ENCODE assay signal across 1 cellular context in the genomic region with DNA sequence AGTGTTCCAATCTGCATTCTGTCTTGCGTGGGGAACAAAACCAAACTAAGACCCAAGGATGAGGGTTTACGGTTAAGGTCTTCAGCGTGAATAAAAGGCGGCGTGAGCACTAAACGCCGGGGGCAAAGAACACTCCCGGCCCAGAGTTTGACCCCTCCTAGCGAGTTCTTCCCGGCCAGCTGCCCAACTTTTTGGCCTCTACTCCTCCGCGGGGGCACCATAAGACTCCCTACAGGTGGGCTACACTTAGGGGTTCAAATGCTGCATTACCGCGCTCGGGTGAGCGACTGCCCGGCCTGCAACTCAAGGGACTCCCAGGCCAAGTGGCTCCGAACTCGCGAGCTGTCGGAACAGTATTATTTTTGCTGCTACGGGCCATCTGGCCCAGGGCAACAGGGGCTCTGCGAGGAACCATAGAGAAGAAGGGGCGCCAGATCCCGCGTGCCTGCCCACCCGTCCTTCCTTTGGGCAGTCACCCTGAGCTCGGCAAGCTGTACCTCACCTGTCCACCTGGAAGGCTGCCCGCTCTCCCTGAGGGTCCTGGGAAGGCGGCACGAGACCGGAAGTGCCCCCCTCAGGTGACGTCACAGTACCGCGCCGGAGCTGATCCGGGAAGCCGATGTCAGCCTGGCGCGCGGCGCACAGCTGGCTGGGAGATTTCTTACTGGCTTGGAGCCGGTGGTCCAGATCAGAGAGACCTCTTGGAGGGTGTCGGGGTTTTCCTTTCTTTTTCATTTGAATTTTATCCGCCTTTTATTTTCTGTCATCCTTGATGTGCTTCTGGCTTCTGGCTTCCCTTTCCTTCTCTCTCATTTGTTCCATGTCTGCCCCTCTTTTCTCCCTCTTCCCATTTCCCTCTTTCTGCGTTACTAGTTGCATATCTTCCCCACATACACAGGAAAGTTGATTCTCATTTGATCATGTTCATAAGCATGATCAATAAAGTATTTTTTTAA.
TF ChIP-seq lines count a peak whose summit lies in the region.

A gene (minus strand): TSS at position 567 of the 956 bp plus-strand sequence. CDS start 21,638 bp downstream, outside the sequence.

TF ChIP-seq in HCT116, 20 proteins besides CTCF, POLR2A, EP300 and RAD21 (continued from another document):
- TF ChIP-seq, protein P1, sequence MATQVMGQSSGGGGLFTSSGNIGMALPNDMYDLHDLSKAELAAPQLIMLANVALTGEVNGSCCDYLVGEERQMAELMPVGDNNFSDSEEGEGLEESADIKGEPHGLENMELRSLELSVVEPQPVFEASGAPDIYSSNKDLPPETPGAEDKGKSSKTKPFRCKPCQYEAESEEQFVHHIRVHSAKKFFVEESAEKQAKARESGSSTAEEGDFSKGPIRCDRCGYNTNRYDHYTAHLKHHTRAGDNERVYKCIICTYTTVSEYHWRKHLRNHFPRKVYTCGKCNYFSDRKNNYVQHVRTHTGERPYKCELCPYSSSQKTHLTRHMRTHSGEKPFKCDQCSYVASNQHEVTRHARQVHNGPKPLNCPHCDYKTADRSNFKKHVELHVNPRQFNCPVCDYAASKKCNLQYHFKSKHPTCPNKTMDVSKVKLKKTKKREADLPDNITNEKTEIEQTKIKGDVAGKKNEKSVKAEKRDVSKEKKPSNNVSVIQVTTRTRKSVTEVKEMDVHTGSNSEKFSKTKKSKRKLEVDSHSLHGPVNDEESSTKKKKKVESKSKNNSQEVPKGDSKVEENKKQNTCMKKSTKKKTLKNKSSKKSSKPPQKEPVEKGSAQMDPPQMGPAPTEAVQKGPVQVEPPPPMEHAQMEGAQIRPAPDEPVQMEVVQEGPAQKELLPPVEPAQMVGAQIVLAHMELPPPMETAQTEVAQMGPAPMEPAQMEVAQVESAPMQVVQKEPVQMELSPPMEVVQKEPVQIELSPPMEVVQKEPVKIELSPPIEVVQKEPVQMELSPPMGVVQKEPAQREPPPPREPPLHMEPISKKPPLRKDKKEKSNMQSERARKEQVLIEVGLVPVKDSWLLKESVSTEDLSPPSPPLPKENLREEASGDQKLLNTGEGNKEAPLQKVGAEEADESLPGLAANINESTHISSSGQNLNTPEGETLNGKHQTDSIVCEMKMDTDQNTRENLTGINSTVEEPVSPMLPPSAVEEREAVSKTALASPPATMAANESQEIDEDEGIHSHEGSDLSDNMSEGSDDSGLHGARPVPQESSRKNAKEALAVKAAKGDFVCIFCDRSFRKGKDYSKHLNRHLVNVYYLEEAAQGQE (IDR thresholded peaks at IDR 0.05; ENCODE audit: low read depth), result no peak
- TF ChIP-seq CBX3 (IDR thresholded peaks at IDR 0.05; ENCODE audit: low read depth) (peak; percentile 94; the same call in 1 of the 2 replicates), FOSL1 (IDR thresholded peaks at IDR 0.05; ENCODE audit: low read depth) (no peak), EGR1 (IDR thresholded peaks at IDR 0.05; ENCODE audit: low read depth) (no peak), TCF7L2 (IDR thresholded peaks at IDR 0.05; ENCODE audit: borderline replicate concordance, extremely low read depth, insufficient read depth, insufficient read length) (peak; percentile 41), SP1 (IDR thresholded peaks at IDR 0.05; ENCODE audit: low read depth) (peak; percentile 65; the same call in 1 of the 2 replicates), JUND (IDR thresholded peaks at IDR 0.05) (no peak), YY1 (IDR thresholded peaks at IDR 0.05; ENCODE audit: extremely low read depth, insufficient replicate concordance, low read depth, low read length) (no peak), ZFX (IDR thresholded peaks at IDR 0.05) (peak; percentile 93), EZH2 (IDR thresholded peaks at IDR 0.05) (no peak), EZH2phosphoT487 (IDR thresholded peaks at IDR 0.05; ENCODE audit: borderline replicate concordance) (no peak), ZNF274 (IDR thresholded peaks at IDR 0.05; ENCODE audit: low read depth, low read length) (no peak), ELF1 (IDR thresholded peaks at IDR 0.05; ENCODE audit: borderline replicate concordance, low read depth) (peak; percentile 92), SIN3A (IDR thresholded peaks at IDR 0.05; ENCODE audit: low read depth) (peak; percentile 87)
- TF ChIP-seq, protein P2, sequence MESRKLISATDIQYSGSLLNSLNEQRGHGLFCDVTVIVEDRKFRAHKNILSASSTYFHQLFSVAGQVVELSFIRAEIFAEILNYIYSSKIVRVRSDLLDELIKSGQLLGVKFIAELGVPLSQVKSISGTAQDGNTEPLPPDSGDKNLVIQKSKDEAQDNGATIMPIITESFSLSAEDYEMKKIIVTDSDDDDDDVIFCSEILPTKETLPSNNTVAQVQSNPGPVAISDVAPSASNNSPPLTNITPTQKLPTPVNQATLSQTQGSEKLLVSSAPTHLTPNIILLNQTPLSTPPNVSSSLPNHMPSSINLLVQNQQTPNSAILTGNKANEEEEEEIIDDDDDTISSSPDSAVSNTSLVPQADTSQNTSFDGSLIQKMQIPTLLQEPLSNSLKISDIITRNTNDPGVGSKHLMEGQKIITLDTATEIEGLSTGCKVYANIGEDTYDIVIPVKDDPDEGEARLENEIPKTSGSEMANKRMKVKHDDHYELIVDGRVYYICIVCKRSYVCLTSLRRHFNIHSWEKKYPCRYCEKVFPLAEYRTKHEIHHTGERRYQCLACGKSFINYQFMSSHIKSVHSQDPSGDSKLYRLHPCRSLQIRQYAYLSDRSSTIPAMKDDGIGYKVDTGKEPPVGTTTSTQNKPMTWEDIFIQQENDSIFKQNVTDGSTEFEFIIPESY (IDR thresholded peaks at IDR 0.05; ENCODE audit: extremely low read depth, insufficient replicate concordance, low read length), result peak; percentile 32
- TF ChIP-seq, protein P3, sequence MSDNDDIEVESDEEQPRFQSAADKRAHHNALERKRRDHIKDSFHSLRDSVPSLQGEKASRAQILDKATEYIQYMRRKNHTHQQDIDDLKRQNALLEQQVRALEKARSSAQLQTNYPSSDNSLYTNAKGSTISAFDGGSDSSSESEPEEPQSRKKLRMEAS (IDR thresholded peaks at IDR 0.05), result peak; percentile 94
- TF ChIP-seq, protein P4, sequence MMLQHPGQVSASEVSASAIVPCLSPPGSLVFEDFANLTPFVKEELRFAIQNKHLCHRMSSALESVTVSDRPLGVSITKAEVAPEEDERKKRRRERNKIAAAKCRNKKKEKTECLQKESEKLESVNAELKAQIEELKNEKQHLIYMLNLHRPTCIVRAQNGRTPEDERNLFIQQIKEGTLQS (IDR thresholded peaks at IDR 0.05), result no peak
